Comparison of ENCODE assay signal across 8 cellular contexts in the genomic region with DNA sequence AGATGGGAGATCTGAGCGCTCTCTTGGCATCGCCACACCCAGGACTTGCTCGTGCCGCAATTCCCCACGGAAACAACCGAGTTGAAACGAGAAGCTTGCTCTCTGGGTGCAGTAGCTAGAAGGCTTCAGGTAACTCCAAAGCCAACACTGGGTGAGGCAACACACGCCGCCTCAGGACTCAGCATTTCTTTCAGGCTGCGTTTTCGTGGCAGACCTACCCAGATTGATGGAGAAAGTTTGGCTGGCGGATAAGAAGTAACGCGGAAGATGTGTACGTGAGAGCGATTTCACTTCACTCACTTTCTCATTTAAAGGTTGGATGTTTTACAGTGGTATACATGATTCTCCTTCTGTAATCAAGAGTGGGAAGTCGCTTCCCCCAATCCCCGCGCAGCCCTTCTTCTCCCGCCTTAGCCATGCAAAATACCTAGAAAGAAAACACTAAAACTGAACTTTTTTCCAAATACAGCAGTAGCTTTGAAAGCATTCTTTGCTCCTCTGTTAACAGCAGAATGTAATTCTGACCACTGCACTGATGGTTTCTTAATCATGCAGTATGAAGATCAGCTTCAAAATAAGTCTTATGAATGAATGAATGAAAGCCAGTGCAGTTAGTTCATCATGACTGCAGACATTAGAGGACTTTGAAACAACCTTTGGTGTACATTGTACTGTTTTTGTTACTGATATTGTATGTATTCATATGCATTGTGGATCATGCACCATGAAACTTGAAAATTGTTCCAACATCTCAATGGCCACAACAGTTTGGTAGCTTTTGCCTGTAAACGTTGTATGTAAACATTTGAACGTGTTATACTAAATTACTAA. TPM values are rescaled to one million over a fixed set of nuclear protein-coding genes. Genes with fewer than 3 reads are reported as not detected.
DNase-seq lines count a peak whose midpoint lies in the region; ATAC-seq, FAIRE-seq and TF ChIP-seq lines count a peak whose summit lies in the region.

No MANE protein-coding gene starts in this region.

- H3K36me3 Mint-ChIP-seq in CD8-positive, alpha-beta memory T cell, result peaks cover 0 to 30% (median 0%) of the 10 kb centered on the region in 3 donors

- FAIRE-seq in RCC 7860 (lab: Jason Lieb, UNC) (no peak), kidney (lab: Jason Lieb, UNC) (no peak)

- H3K27ac Mint-ChIP-seq in CD8-positive, alpha-beta memory T cell, result peak overlapping the region; percentile 92 to 97 (median 94)

- POLR2A ChIA-PET in CD8-positive, alpha-beta memory T cell (lab: Charles Lee), result interaction anchor here (0.6 to 4.7 kb wide), 6 partner anchors 14 to 191 kb away, joined by 3 to 38 read pairs (median 4); no protein-coding TSS in a partner anchor

- H3K27ac ChIP-seq in CD8-positive, alpha-beta memory T cell (ENCODE audit: low read depth, low read length), result peak overlapping the region; percentile 74
- peak overlapping the region in 1 of 2 donors; percentile 38 for H3K27ac ChIP-seq in kidney (ENCODE audit: low read depth in 2 of 2, low read length in 2 of 2)

- H3K27me3 Mint-ChIP-seq in CD8-positive, alpha-beta memory T cell, result peaks cover 0 to 2% of the 10 kb centered on the region in 2 donors

- CTCF ChIA-PET in CD8-positive, alpha-beta memory T cell (lab: Charles Lee), result interaction anchor here (0.9 to 3.3 kb wide), 13 partner anchors 15 to 553 kb away, joined by 3 to 21 read pairs (median 3); a partner anchor contains a TSS

- H3K4me3 Mint-ChIP-seq in CD8-positive, alpha-beta memory T cell, result peak overlapping the region; percentile 92 to 99 (median 94)

- intact Hi-C loops in kidney (cut with DNase I), result no loop called here

- H3K9me3 Mint-ChIP-seq in CD8-positive, alpha-beta memory T cell, result no peaks in the 10 kb centered on the region

- H3K4me1 Mint-ChIP-seq in CD8-positive, alpha-beta memory T cell, result peaks cover 24 to 39% (median 34%) of the 10 kb centered on the region in 3 donors

- H3K27me3 ChIP-seq in CD8-positive, alpha-beta memory T cell (ENCODE audit: insufficient read depth, low read length, poor library complexity, severe bottlenecking), result no peaks in the 10 kb centered on the region

- H3K9me3 ChIP-seq in CD8-positive, alpha-beta memory T cell (ENCODE audit: low read length), result no peaks in the 10 kb centered on the region
- H3K9me3 ChIP-seq in kidney (ENCODE audit: control insufficient read depth in 1 of 2, low read length in 2 of 2), result no peaks in the 10 kb centered on the region

- H3K36me3 ChIP-seq in CD8-positive, alpha-beta memory T cell (ENCODE audit: insufficient read depth, low read length), result no peaks in the 10 kb centered on the region
- H3K36me3 ChIP-seq in kidney (ENCODE audit: control insufficient read depth in 1 of 2, insufficient read depth in 2 of 2, low read length in 2 of 2), result no peaks in the 10 kb centered on the region

- H3K9ac ChIP-seq in kidney (ENCODE audit: low read length in 2 of 2), result peak overlapping the region; percentile 28 to 53

- H3K4me3 ChIP-seq in CD8-positive, alpha-beta memory T cell (ENCODE audit: low read length), result peak overlapping the region; percentile 75
- peak overlapping the region; percentile 78 to 90 for H3K4me3 ChIP-seq in kidney (ENCODE audit: low read length in 2 of 2)

- no peak for TF ChIP-seq CTCF in kidney (IDR thresholded peaks at IDR 0.05; ENCODE audit: borderline replicate concordance, extremely low read depth, insufficient read depth)

- peak in 3 of 5 donors; percentile 17 to 53 (median 24) for DNase-seq in CD8-positive, alpha-beta memory T cell
- DNase-seq in RCC 7860 (ENCODE audit: low spot score) (peak; percentile 48), T47D (ENCODE audit: low read depth in 1 of 2, low spot score in 1 of 2) (peak; percentile 77 to 92), kidney (no peak), KG1 (lab: John Stamatoyannopoulos, UW) (no peak)
- peak; percentile 24 to 26 for DNase-seq in stimulated activated CD4-positive, alpha-beta T cell treated with anti-CD3 and anti-CD28 coated beads, Interleukin-4, amount 100 ng/mL, for 48 hours (ENCODE audit: low read depth in 2 of 2)

- ATAC-seq in GM19397 (IDR thresholded peaks at IDR 0.05; ENCODE audit: unreplicated experiment) (peak; percentile 19), HG03439 (IDR thresholded peaks at IDR 0.05; ENCODE audit: unreplicated experiment) (peak; percentile 17)

- peaks cover 30% of the 10 kb centered on the region for H3K4me1 ChIP-seq in CD8-positive, alpha-beta memory T cell (ENCODE audit: insufficient read depth, low read length)
- peaks cover 9 to 20% of the 10 kb centered on the region in 2 donors for H3K4me1 ChIP-seq in kidney (ENCODE audit: control insufficient read depth in 1 of 2, insufficient read depth in 1 of 2, low read depth in 1 of 2, low read length in 2 of 2)

- in situ Hi-C loops in T47D (cut with HindIII; ENCODE audit: low pct_unique_long_range_greater_than_20kb, low sequenced_read_pairs), result no loop called here

RNA-seq across cellular contexts. Expression of a gene that starts 1.1 kb away (rescaled TPM):
- total RNA-seq in CD8-positive, alpha-beta memory T cell, result 10 to 100 TPM; 15.9 to 19.2 TPM
- polyA plus RNA-seq in CD8-positive, alpha-beta memory T cell, result 17.7 TPM
- total RNA-seq in kidney, result 48.9 TPM
- polyA plus RNA-seq in kidney (ENCODE audit: insufficient read depth, low read depth, low replicate concordance), result 3.6 TPM

Comparison
In these comparisons a context has a peak if more than half of its experiments do, and no peak if none do; other contexts are left out.
1. DNase-seq: peak in CD8-positive, alpha-beta memory T cell (3 of 5), RCC 7860 (single experiment), T47D (2 of 2) and stimulated activated CD4-positive, alpha-beta T cell treated with anti-CD3 and anti-CD28 coated beads, Interleukin-4, amount 100 ng/mL, for 48 hours (2 of 2); none in kidney (single experiment) and KG1 (single experiment).